Comparison of ENCODE assay signal across 1 cellular context in the genomic region with DNA sequence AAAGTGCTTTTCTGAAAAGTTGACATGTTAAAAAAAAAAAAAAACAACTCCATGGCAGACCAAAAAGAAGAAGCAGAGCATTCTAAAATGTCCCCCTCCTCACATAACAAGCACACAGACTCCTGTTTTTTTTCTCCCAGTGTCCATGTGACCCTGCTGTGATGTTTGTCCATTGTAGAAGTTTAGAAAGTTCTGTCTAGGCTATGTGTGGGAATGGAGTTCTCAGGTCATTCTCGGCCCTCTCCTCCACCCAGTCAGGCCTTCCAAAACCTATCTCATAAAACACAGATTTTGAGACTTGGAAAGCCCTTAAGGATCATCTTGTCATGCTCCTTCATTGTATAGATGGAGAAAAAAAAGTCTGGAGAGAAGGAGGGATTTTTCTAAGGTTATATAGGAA.
TF ChIP-seq lines count a peak whose summit lies in the region.

No MANE protein-coding gene starts in this region.

TF ChIP-seq in SK-N-SH, 30 proteins besides CTCF, POLR2A, EP300 and RAD21 (continued from another document):
- TF ChIP-seq, protein P1, sequence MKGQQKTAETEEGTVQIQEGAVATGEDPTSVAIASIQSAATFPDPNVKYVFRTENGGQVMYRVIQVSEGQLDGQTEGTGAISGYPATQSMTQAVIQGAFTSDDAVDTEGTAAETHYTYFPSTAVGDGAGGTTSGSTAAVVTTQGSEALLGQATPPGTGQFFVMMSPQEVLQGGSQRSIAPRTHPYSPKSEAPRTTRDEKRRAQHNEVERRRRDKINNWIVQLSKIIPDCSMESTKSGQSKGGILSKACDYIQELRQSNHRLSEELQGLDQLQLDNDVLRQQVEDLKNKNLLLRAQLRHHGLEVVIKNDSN (IDR thresholded peaks at IDR 0.05; ENCODE audit: borderline replicate concordance, low read depth): no peak
- TF ChIP-seq GABPA (IDR thresholded peaks at IDR 0.05; ENCODE audit: low read depth): no peak
- TF ChIP-seq FOXM1 (IDR thresholded peaks at IDR 0.05; ENCODE audit: low read depth): no peak
- no peak for TF ChIP-seq TCF12 (IDR thresholded peaks at IDR 0.05)
- TF ChIP-seq TEAD4 (IDR thresholded peaks at IDR 0.05; ENCODE audit: borderline replicate concordance, insufficient read depth): no peak
- TF ChIP-seq, protein P2, sequence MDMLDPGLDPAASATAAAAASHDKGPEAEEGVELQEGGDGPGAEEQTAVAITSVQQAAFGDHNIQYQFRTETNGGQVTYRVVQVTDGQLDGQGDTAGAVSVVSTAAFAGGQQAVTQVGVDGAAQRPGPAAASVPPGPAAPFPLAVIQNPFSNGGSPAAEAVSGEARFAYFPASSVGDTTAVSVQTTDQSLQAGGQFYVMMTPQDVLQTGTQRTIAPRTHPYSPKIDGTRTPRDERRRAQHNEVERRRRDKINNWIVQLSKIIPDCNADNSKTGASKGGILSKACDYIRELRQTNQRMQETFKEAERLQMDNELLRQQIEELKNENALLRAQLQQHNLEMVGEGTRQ (IDR thresholded peaks at IDR 0.05; ENCODE audit: borderline replicate concordance, low read depth, low read length): no peak
- TF ChIP-seq, protein P3, sequence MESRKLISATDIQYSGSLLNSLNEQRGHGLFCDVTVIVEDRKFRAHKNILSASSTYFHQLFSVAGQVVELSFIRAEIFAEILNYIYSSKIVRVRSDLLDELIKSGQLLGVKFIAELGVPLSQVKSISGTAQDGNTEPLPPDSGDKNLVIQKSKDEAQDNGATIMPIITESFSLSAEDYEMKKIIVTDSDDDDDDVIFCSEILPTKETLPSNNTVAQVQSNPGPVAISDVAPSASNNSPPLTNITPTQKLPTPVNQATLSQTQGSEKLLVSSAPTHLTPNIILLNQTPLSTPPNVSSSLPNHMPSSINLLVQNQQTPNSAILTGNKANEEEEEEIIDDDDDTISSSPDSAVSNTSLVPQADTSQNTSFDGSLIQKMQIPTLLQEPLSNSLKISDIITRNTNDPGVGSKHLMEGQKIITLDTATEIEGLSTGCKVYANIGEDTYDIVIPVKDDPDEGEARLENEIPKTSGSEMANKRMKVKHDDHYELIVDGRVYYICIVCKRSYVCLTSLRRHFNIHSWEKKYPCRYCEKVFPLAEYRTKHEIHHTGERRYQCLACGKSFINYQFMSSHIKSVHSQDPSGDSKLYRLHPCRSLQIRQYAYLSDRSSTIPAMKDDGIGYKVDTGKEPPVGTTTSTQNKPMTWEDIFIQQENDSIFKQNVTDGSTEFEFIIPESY (IDR thresholded peaks at IDR 0.05; ENCODE audit: borderline replicate concordance, low read depth): no peak
- TF ChIP-seq EZH2phosphoT487 (IDR thresholded peaks at IDR 0.05; ENCODE audit: borderline replicate concordance, low read depth): no peak
- no peak for TF ChIP-seq TAF1 (IDR thresholded peaks at IDR 0.05; ENCODE audit: borderline replicate concordance, low read depth, low read length)
